ENCODE assay signal across 14 cellular contexts in the genomic region with DNA sequence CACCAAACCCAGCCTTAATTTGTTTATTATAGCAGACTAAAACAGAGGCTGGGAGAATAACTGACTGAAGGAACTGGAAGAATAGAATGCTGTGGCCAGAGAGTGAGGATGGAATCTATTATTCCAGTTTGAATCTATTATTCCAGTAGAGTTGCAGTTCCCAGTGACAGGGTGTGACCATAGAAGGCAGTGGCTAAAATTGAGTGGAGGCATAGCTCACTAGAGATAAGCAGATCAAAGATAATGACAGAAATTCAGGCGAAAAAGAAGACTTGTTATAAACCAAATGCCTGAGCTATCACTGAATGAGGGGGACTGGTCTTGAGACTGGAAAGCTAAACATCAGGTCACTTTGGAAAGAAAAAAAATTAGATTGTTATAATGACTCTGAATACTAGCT. TPM values are rescaled to one million over a fixed set of nuclear protein-coding genes. Genes with fewer than 3 reads are reported as not detected.
A peak's percentile ranks its signal among the peaks of the same experiment; 100 is the strongest.
DNase-seq lines count a peak whose midpoint lies in the region; TF ChIP-seq lines count a peak whose summit lies in the region.
"Had no signal": no experiment of that assay in that cellular context is flagged by ENCODE, and none has a peak within 500 bp of the region (broad histone marks: within the 10 kb centered on the region; RNA-seq: fewer than 3 reads in every experiment).

No MANE protein-coding gene starts in this region.

- BruUV-seq in Caco-2 (replicated peaks; lab: Mats Ljungman, UMichigan), result no TSS peak

- TF ChIP-seq POLR2A in erythroblast (IDR thresholded peaks at IDR 0.05; ENCODE audit: low read length) (no peak), sigmoid colon (IDR thresholded peaks at IDR 0.05) (no peak)

- H3K27ac Mint-ChIP-seq in Caco-2 (ENCODE audit: unreplicated experiment), result peak overlapping the region; percentile 20
- H3K27ac Mint-ChIP-seq: CD4-positive, alpha-beta memory T cell; GM23338; H9; HFFc6 had no signal

- H3K27me3 ChIP-seq in Caco-2 (replicated peaks; ENCODE audit: control insufficient read depth, insufficient read depth, low read length) (no peaks in the 10 kb centered on the region), sigmoid colon (no peaks in the 10 kb centered on the region)

- H3K27ac ChIP-seq in HEK293 (ENCODE audit: extremely low read depth, low read depth, low read length), result no peak overlapping the region
- no peak overlapping the region for H3K27ac ChIP-seq in coronary artery
- no peak overlapping the region for H3K27ac ChIP-seq in sigmoid colon

- 74 to 83% methylated on average over 1 of the region's 1 CpG for WGBS in sigmoid colon, 2 donors

- H3K36me3 Mint-ChIP-seq in Caco-2 (ENCODE audit: insufficient read depth, unreplicated experiment), result peaks cover 5% of the 10 kb centered on the region
- H3K36me3 Mint-ChIP-seq: CD4-positive, alpha-beta memory T cell had no signal

- no peak for DNase-seq in Caco-2
- peak; percentile 30 to 50 for DNase-seq in erythroblast (lab: John Stamatoyannopoulos, UW)
- DNase-seq in NCI-H1105 treated with DMSO at 0.1 percent for 48 hours (lab: John Stamatoyannopoulos, UW), result no peak
- DNase-seq in coronary artery (ENCODE audit: low spot score), result no peak
- DNase-seq in sigmoid colon, result no peak
- DNase-seq: C1 segment of cervical spinal cord; CD4-positive, alpha-beta memory T cell; COR-L47; DMS153; DND-41; H9; HFFc6 had no signal

- H3K9me3 ChIP-seq in Caco-2, result no peaks in the 10 kb centered on the region
- H3K9me3 ChIP-seq in HEK293 (ENCODE audit: control insufficient read depth, insufficient read depth, low read depth, low read length), result no peaks in the 10 kb centered on the region
- no peaks in the 10 kb centered on the region for H3K9me3 ChIP-seq in sigmoid colon

- no peak for TF ChIP-seq EP300 in sigmoid colon (IDR thresholded peaks at IDR 0.05)

- no peak overlapping the region for H3K4me3 Mint-ChIP-seq in Caco-2 (ENCODE audit: unreplicated experiment)
- H3K4me3 Mint-ChIP-seq: CD4-positive, alpha-beta memory T cell; GM23338; H9; HFFc6 had no signal

- peaks cover 19% of the 10 kb centered on the region for H3K4me1 Mint-ChIP-seq in Caco-2 (ENCODE audit: low read depth, unreplicated experiment)
- H3K4me1 Mint-ChIP-seq: CD4-positive, alpha-beta memory T cell; GM23338; H9 had no signal

- no peaks in the 10 kb centered on the region for H3K9me3 Mint-ChIP-seq in Caco-2 (ENCODE audit: unreplicated experiment)
- H3K9me3 Mint-ChIP-seq: GM23338, H9 had no signal

- H3K4me1 ChIP-seq in Caco-2 (peaks cover 38% of the 10 kb centered on the region), HEK293 (ENCODE audit: control insufficient read depth, insufficient read depth, low read length) (no peaks in the 10 kb centered on the region), sigmoid colon (no peaks in the 10 kb centered on the region)

- CTCF ChIA-PET in Caco-2 (lab: Charles Lee) (no interaction called here), HEK293 (lab: Yijun Ruan, JAX) (no interaction called here)

- intact Hi-C loops in Caco-2 (cut with micrococcal nuclease; ENCODE audit: unreplicated experiment), result no loop called here
- intact Hi-C loops in sigmoid colon (cut with DNase I), result no loop called here

- H3K36me3 ChIP-seq in Caco-2 (ENCODE audit: control insufficient read depth, insufficient read depth, low read length), result no peaks in the 10 kb centered on the region
- no peaks in the 10 kb centered on the region for H3K36me3 ChIP-seq in HEK293 (ENCODE audit: control insufficient read depth in 2 of 2, insufficient read depth in 1 of 2, low read length in 2 of 2)
- no peaks in the 10 kb centered on the region for H3K36me3 ChIP-seq in sigmoid colon

- H3K27me3 Mint-ChIP-seq in Caco-2 (ENCODE audit: insufficient read depth, unreplicated experiment), result no peaks in the 10 kb centered on the region
- H3K27me3 Mint-ChIP-seq: CD4-positive, alpha-beta memory T cell had no signal

- POLR2A ChIA-PET in Caco-2 (lab: Charles Lee) (no interaction called here), HEK293 (lab: Yijun Ruan, JAX) (no interaction called here)

- TF ChIP-seq CTCF in Caco-2 (IDR thresholded peaks at IDR 0.05; ENCODE audit: insufficient read depth in 1 of 2, low read depth in 1 of 2, low read length in 1 of 2, severe bottlenecking in 1 of 2, unreplicated experiment in 1 of 2), result no peak
- TF ChIP-seq CTCF in HEK293 (tag by site-specific recombination; IDR thresholded peaks at IDR 0.05), result no peak
- no peak for TF ChIP-seq CTCF in coronary artery (IDR thresholded peaks at IDR 0.05)
- no peak for TF ChIP-seq CTCF in sigmoid colon (IDR thresholded peaks at IDR 0.05)

- no peak overlapping the region for H3K4me3 ChIP-seq in Caco-2 (ENCODE audit: low read depth, low read length)
- H3K4me3 ChIP-seq in HEK293 (ENCODE audit: low read depth, low read length), result no peak overlapping the region
- no peak overlapping the region for H3K4me3 ChIP-seq in coronary artery
- no peak overlapping the region for H3K4me3 ChIP-seq in sigmoid colon
- H3K4me3 ChIP-seq: GM23338 had no signal

TF ChIP-seq in HEK293, 187 proteins besides CTCF, POLR2A, EP300 and RAD21:
- TF ChIP-seq ZNF837 (tag by site-specific recombination; IDR thresholded peaks at IDR 0.05), result no peak
- no peak for TF ChIP-seq ZSCAN4 (tag by site-specific recombination; IDR thresholded peaks at IDR 0.05)
- no peak for TF ChIP-seq ZNF561 (tag by site-specific recombination; IDR thresholded peaks at IDR 0.05; ENCODE audit: borderline replicate concordance)
- TF ChIP-seq ZBTB17 (tag by site-specific recombination; IDR thresholded peaks at IDR 0.05), result 0 out of 2 replicates have a peak, but pooled peaks have one; percentile 21

RNA-seq across cellular contexts. Expression of gene SNX6, which starts 26.0 kb away (rescaled TPM):
- 105 and 106 TPM in 2 replicates for total RNA-seq in Caco-2 (2022)
- total RNA-seq in sigmoid colon, result 100 to 1,000 TPM in 2 of 4 donors, 10 to 100 TPM in 2; 79.0 to 136 (median 108) TPM
- polyA plus RNA-seq in sigmoid colon, result 100 to 1,000 TPM in 1 of 3 donors, 10 to 100 TPM in 2; 69.4 to 105 (median 72.7) TPM

RNA-seq across cellular contexts. Expression of gene CFL2, which starts 58.4 kb away (rescaled TPM):
- total RNA-seq in Caco-2 (2022) (39.7 and 41.9 TPM in 2 replicates), sigmoid colon (100 to 1,000 TPM; 251 to 380 (median 284) TPM)
- 10 to 100 TPM in 2 of 3 donors, 1 to 10 TPM in 1; 6.0 to 28.2 (median 15.2) TPM for polyA plus RNA-seq in sigmoid colon

Comparison
In these comparisons a context has a peak if more than half of its experiments do, and no peak if none do; other contexts are left out.
1. DNase-seq: peak in erythroblast (2 of 2); none in Caco-2 (0 of 2), NCI-H1105 treated with DMSO at 0.1 percent for 48 hours (single experiment), coronary artery (single experiment) and sigmoid colon (single experiment).